7 cellular contexts compared by ENCODE assay signal in the genomic region with DNA sequence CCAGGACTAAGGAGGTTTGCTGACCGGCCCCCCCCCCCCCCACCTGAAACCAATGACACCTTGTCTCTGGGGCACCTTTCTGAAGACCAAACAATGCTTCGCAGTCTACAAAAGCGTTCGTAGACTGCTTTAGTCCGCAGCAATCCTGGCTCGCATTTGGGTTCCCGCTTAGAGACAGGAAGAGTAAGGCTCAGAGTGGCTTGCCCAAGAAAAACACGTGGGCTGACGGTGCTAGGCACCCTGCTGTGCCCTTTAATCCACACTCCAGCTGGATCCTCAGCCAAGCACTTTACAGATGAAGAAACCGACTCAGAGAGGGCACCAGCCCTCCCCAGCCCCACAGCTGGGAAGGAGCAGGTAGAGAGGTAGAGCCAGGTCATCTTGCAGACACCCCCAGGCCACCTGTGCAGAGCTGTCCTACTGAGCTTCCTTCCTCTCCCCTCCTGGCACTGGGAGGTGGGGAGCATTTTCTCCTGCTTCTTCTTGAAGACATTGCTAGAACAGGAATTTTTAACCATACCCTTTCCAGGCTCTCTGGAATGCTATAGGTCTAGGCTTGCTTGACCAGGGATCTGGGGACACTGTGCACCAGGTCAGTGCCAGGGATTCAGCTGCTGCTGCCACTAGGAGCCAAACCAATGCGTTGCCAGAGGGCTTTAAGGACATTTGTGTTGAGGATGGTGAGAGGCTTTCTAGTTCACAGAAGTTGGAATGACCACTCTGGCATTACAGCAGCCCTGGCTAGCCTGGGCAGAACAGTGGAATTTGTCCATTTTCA. TPM values are rescaled to one million over a fixed set of nuclear protein-coding genes. Genes with fewer than 3 reads are reported as not detected.
DNase-seq lines count a peak whose midpoint lies in the region; ATAC-seq and TF ChIP-seq lines count a peak whose summit lies in the region.

No MANE protein-coding gene starts in this region.

- no TSS peak for BruUV-seq in OCI-LY7 (replicated peaks; lab: Mats Ljungman, UMichigan)

- intact Hi-C loops in OCI-LY7 (cut with micrococcal nuclease; ENCODE audit: unreplicated experiment), result loop anchor here (5.0 to 10.0 kb wide), 3 partner anchors 119 to 763 kb away; partner anchors contain the start of genes OSBPL11 and ZXDC

- H3K4me1 ChIP-seq in OCI-LY7 (ENCODE audit: insufficient read depth, low read length, poor library complexity, severe bottlenecking), result peaks cover 57% of the 10 kb centered on the region

- H3K4me3 Mint-ChIP-seq in osteocyte (ENCODE audit: unreplicated experiment), result peak overlapping the region; percentile 78

- H3K4me3 ChIP-seq in OCI-LY7 (ENCODE audit: low read depth, low read length, poor library complexity, severe bottlenecking), result peak overlapping the region; percentile 67
- peak overlapping the region; percentile 63 for H3K4me3 ChIP-seq in epithelial cell of proximal tubule (ENCODE audit: low read depth, low read length)

- H4K20me1 ChIP-seq in OCI-LY7 (ENCODE audit: insufficient read depth, low read length), result no peaks in the 10 kb centered on the region

- CTCF ChIA-PET in HEK293T (lab: Yijun Ruan, JAX), result no interaction called here
- CTCF ChIA-PET in OCI-LY7 (lab: Charles Lee; ENCODE audit: unreplicated experiment), result interaction anchor here (0.8 to 1.0 kb wide), 2 partner anchors 32 to 112 kb away, joined by 3 to 4 read pairs; no protein-coding TSS in a partner anchor

- peak overlapping the region; percentile 84 for H3K4me2 ChIP-seq in OCI-LY7 (ENCODE audit: low read length)

- ATAC-seq in HG02763 (IDR thresholded peaks at IDR 0.05; ENCODE audit: unreplicated experiment), result no peak

- H3K27me3 Mint-ChIP-seq in osteocyte (ENCODE audit: unreplicated experiment), result peaks cover 36% of the 10 kb centered on the region

- H3K9me2 ChIP-seq in OCI-LY7 (ENCODE audit: insufficient read depth, low read length), result no peaks in the 10 kb centered on the region

- no peaks in the 10 kb centered on the region for H3K9me3 ChIP-seq in OCI-LY7 (ENCODE audit: low read length)

- no peak for TF ChIP-seq CTCF in OCI-LY7 (conservative IDR thresholded peaks at IDR 0.05; ENCODE audit: low read length)
- TF ChIP-seq CTCF in epithelial cell of proximal tubule (conservative IDR thresholded peaks at IDR 0.05; ENCODE audit: low read depth, low read length), result no peak
- no peak for TF ChIP-seq CTCF in osteocyte (IDR thresholded peaks at IDR 0.05)

- peaks cover 15% of the 10 kb centered on the region for H3K4me1 Mint-ChIP-seq in osteocyte (ENCODE audit: unreplicated experiment)

- no peaks in the 10 kb centered on the region for H3K36me3 ChIP-seq in OCI-LY7 (ENCODE audit: insufficient read depth, low read length)

- H3K27ac Mint-ChIP-seq in osteocyte (ENCODE audit: unreplicated experiment), result no peak overlapping the region

- peak overlapping the region; percentile 73; the same call in 1 of the 2 replicates for H2AFZ ChIP-seq in OCI-LY7 (ENCODE audit: low read length)

- H3K27ac ChIP-seq in OCI-LY7 (ENCODE audit: low read depth, low read length, poor library complexity, severe bottlenecking), result no peak overlapping the region

- H3K9me3 Mint-ChIP-seq in osteocyte (ENCODE audit: unreplicated experiment), result no peaks in the 10 kb centered on the region

- POLR2A ChIA-PET in HEK293T (lab: Yijun Ruan, JAX), result no interaction called here
- POLR2A ChIA-PET in OCI-LY7 (lab: Charles Lee), result interaction anchor here (0.5 to 0.7 kb wide), 3 partner anchors 81 to 283 kb away, joined by 3 to 9 read pairs (median 3); no protein-coding TSS in a partner anchor

- DNase-seq in HEK293T (ENCODE audit: extremely low spot score) (peak; percentile 36), OCI-LY7 (ENCODE audit: low spot score) (no peak), epithelial cell of proximal tubule (ENCODE audit: low read depth) (no peak), osteocyte (ENCODE audit: extremely low spot score, unreplicated experiment) (no peak), SHP77 treated with DMSO at 0.1 percent for 48 hours (lab: John Stamatoyannopoulos, UW) (no peak), UCSD-AML1 (lab: John Stamatoyannopoulos, UW; ENCODE audit: unreplicated experiment) (no peak)

- no peaks in the 10 kb centered on the region for H3K36me3 Mint-ChIP-seq in osteocyte (ENCODE audit: unreplicated experiment)

- H3K79me2 ChIP-seq in OCI-LY7 (ENCODE audit: insufficient read depth, low read depth, low read length), result no peaks in the 10 kb centered on the region

TF ChIP-seq in HEK293T, 16 proteins besides CTCF, POLR2A, EP300 and RAD21:
- TF ChIP-seq L3MBTL2 (conservative IDR thresholded peaks at IDR 0.05), result peak; percentile 53; the same call in 1 of the 2 replicates
- no peak for TF ChIP-seq HDGF (IDR thresholded peaks at IDR 0.05; ENCODE audit: borderline replicate concordance)
TF ChIP-seq in HEK293T: peak in this region for 1.

RNA-seq across cellular contexts. Expression of gene KLF15, which starts 1.0 kb away (rescaled TPM):
- 12.3 and 13.8 TPM in 2 replicates for total RNA-seq in OCI-LY7 (2014; rRNA removed; shearing (Covaris generic))
- total RNA-seq in OCI-LY7 (2022) (26.4 and 35.0 TPM in 2 replicates), epithelial cell of proximal tubule (0.14 TPM in 1 of 2 replicates, not detected in the other), osteocyte (5.7 and 7.2 TPM in 2 replicates)

RNA-seq across cellular contexts. Expression of gene CFAP100, which starts 36.5 kb away (rescaled TPM):
- total RNA-seq in OCI-LY7 (2014; rRNA removed; shearing (Covaris generic)), result not detected in 2 replicates
- not detected in 2 replicates for total RNA-seq in OCI-LY7 (2022)
- not detected in 2 replicates for total RNA-seq in epithelial cell of proximal tubule
- total RNA-seq in osteocyte, result not detected in 2 replicates
